ENCODE assay signal across 17 cellular contexts in the genomic region with DNA sequence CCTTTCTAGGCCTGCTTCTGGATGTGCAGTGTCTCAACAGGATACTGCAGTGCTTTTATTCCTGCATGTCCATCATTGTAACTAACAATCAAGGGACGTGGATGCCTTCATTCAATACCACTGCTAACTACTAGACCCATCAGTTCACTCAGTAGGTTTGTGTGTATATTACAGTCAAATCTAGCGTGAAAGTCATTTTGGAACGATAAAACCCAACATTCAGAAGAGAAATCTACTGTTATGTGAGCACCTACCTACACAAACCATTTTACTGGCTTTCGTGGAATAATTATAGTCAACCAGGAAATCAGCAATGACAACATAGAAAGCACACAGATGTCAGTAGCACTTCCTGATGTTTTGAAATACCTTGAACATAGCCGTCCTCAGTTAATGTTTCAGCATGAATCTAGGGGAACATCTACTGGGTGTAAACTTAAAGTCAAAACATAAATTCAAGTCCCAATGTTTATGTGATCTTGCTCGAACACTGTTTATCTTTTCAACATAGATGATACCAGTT.
"Had no signal": no experiment of that assay in that cellular context is flagged by ENCODE, and none has a peak within 500 bp of the region (broad histone marks: within the 10 kb centered on the region; RNA-seq: fewer than 3 reads in every experiment).

No MANE protein-coding gene starts in this region.

- H3K4me1 ChIP-seq: upper lobe of right lung had no signal

- H3K27me3 ChIP-seq: dorsolateral prefrontal cortex, upper lobe of right lung had no signal

- H3K9me3 ChIP-seq: thoracic aorta, upper lobe of right lung had no signal

- DNase-seq: activated CD4-positive, alpha-beta memory T cell treated with anti-CD3 and anti-CD28 coated beads for 36 hours; activated CD4-positive, CD25-positive, alpha-beta regulatory T cell treated with anti-CD3 and anti-CD28 coated beads, Interleukin-2, amount 50 U/mL, for 72 hours; activated naive CD4-positive, alpha-beta T cell treated with anti-CD3 and anti-CD28 coated beads, Interleukin-2, amount 10 ng/mL, durations not matched to agents 7 days and 5 days; activated naive CD8-positive, alpha-beta T cell treated with anti-CD3 and anti-CD28 coated beads, Interleukin-2, amount 50 U/mL, for 24 hours; activated T-cell treated with anti-CD3 and anti-CD28 coated beads for 4 hours; anterior cingulate cortex; central memory CD4-positive, alpha-beta T cell; dorsolateral prefrontal cortex; foreskin fibroblast; left ventricle myocardium superior; upper lobe of right lung had no signal

- H3K9me3 Mint-ChIP-seq: activated naive CD4-positive, alpha-beta T cell treated with anti-CD3 and anti-CD28 coated beads, Interleukin-2, amount 10 ng/mL, durations not matched to agents 7 days and 5 days; activated naive CD8-positive, alpha-beta T cell treated with anti-CD3 and anti-CD28 coated beads, Interleukin-2, amount 50 U/mL, for 24 hours; activated T-helper 2 cell treated with anti-CD3 and anti-CD28 coated beads, Interferon-gamma antibody, Interleukin-2, Interleukin-4, amounts not matched to agents 10 μg/mL and 5 μg/mL and 100 μg/mL, durations not matched to agents 14 hours and 24 hours and 36 hours had no signal

- H3K4me3 ChIP-seq: dorsolateral prefrontal cortex, thoracic aorta, upper lobe of right lung had no signal

- H3K4me3 Mint-ChIP-seq: activated CD4-positive, alpha-beta memory T cell treated with anti-CD3 and anti-CD28 coated beads for 36 hours; activated naive CD4-positive, alpha-beta T cell treated with anti-CD3 and anti-CD28 coated beads, Interleukin-2, amount 10 ng/mL, durations not matched to agents 7 days and 5 days; activated naive CD8-positive, alpha-beta T cell treated with anti-CD3 and anti-CD28 coated beads, Interleukin-2, amount 50 U/mL, for 24 hours; brain; T-helper 1 cell treated with Interleukin-12 subunit alpha and Interleukin-12 subunit beta and Interleukin-4 antibody, amounts not matched to agents 30 μg/mL and 1 μg/mL, for 36 hours had no signal

- H3K4me1 Mint-ChIP-seq: activated naive CD8-positive, alpha-beta T cell treated with anti-CD3 and anti-CD28 coated beads, Interleukin-2, amount 50 U/mL, for 24 hours; brain had no signal

- H3K27ac ChIP-seq: dorsolateral prefrontal cortex, epithelial cell of prostate, thoracic aorta, upper lobe of right lung, VCaP had no signal

- H3K36me3 ChIP-seq: thoracic aorta, upper lobe of right lung had no signal

- H3K27ac Mint-ChIP-seq: activated CD4-positive, alpha-beta memory T cell treated with anti-CD3 and anti-CD28 coated beads for 36 hours; activated naive CD4-positive, alpha-beta T cell treated with anti-CD3 and anti-CD28 coated beads, Interleukin-2, amount 10 ng/mL, durations not matched to agents 7 days and 5 days; activated naive CD8-positive, alpha-beta T cell treated with anti-CD3 and anti-CD28 coated beads, Interleukin-2, amount 50 U/mL, for 24 hours; activated T-helper 2 cell treated with anti-CD3 and anti-CD28 coated beads, Interferon-gamma antibody, Interleukin-2, Interleukin-4, amounts not matched to agents 10 μg/mL and 5 μg/mL and 100 μg/mL, durations not matched to agents 14 hours and 24 hours and 36 hours; brain; T-helper 1 cell treated with Interleukin-12 subunit alpha and Interleukin-12 subunit beta and Interleukin-4 antibody, amounts not matched to agents 30 μg/mL and 1 μg/mL, for 36 hours had no signal

- H3K27me3 Mint-ChIP-seq: activated CD4-positive, alpha-beta memory T cell treated with anti-CD3 and anti-CD28 coated beads for 36 hours; activated naive CD4-positive, alpha-beta T cell treated with anti-CD3 and anti-CD28 coated beads, Interleukin-2, amount 10 ng/mL, durations not matched to agents 7 days and 5 days; activated naive CD8-positive, alpha-beta T cell treated with anti-CD3 and anti-CD28 coated beads, Interleukin-2, amount 50 U/mL, for 24 hours; brain had no signal

- H3K36me3 Mint-ChIP-seq: brain had no signal
